13 cellular contexts compared by ENCODE assay signal in the genomic region with DNA sequence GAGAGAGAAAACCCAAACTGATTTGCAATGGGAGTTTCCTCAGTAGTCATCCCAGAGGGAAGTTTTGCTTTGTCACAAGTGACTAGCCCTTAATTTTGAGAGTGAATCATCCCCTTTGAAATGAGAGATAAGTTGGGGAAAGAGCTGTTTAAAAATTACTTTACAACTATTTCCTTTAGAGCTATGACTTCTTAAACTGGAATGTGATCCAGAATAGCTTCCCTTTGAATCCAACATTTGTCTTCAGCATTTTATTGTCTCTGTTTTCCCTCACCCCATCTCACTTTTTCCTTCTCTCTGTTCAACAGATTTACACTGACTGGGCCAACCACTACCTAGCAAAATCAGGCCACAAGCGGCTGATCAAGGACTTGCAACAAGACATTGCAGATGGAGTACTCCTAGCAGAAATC.
DNase-seq lines count a peak whose midpoint lies in the region; FAIRE-seq and TF ChIP-seq lines count a peak whose summit lies in the region.
"Had no signal": no experiment of that assay in that cellular context is flagged by ENCODE, and none has a peak within 500 bp of the region (broad histone marks: within the 10 kb centered on the region; RNA-seq: fewer than 3 reads in every experiment).

No MANE protein-coding gene starts in this region.

- TF ChIP-seq POLR2A in GM12891 (IDR thresholded peaks at IDR 0.05; ENCODE audit: low read depth, low read length) = no peak

- BruUV-seq in A673 (replicated peaks; lab: Mats Ljungman, UMichigan) = no TSS peak

- TF ChIP-seq CTCF in A673 (conservative IDR thresholded peaks at IDR 0.05; ENCODE audit: low read depth, low read length) = no peak

- FAIRE-seq in HTR-8/SVneo (lab: Jason Lieb, UNC) (no peak), GM12891 (lab: Jason Lieb, UNC) (no peak)

- H3K27ac ChIP-seq in A673 (ENCODE audit: low read depth, low read length, poor library complexity, severe bottlenecking) = peak overlapping the region; percentile 64
- H3K27ac ChIP-seq: BLaER1, gastrocnemius medialis, psoas muscle had no signal

- CTCF ChIA-PET in A673 (lab: Charles Lee) = interaction anchor here (1.0 kb wide), 1 partner anchor 15 kb away, joined by 3 read pairs; no protein-coding TSS in a partner anchor

- no peaks in the 10 kb centered on the region for H3K9me3 ChIP-seq in A673 (ENCODE audit: low read depth, low read length, poor library complexity, severe bottlenecking)
- H3K9me3 ChIP-seq: BLaER1, gastrocnemius medialis, psoas muscle had no signal

- peaks cover 44% of the 10 kb centered on the region for H3K4me1 ChIP-seq in A673 (ENCODE audit: insufficient read depth, low read length, poor library complexity, severe bottlenecking)
- H3K4me1 ChIP-seq: psoas muscle had no signal

- peak overlapping the region; percentile 2 for H3K4me3 ChIP-seq in A673 (ENCODE audit: low read depth, low read length, poor library complexity, severe bottlenecking)
- H3K4me3 ChIP-seq: BLaER1, gastrocnemius medialis, psoas muscle had no signal

- H3K36me3 ChIP-seq in A673 (ENCODE audit: insufficient read depth, low read length, poor library complexity, severe bottlenecking) = no peaks in the 10 kb centered on the region
- H3K36me3 ChIP-seq: BLaER1, gastrocnemius medialis had no signal

- H3K27me3 ChIP-seq in A673 (replicated peaks; ENCODE audit: insufficient read depth, low read depth, low read length, poor library complexity) = no peaks in the 10 kb centered on the region
- H3K27me3 ChIP-seq: BLaER1, gastrocnemius medialis had no signal

- peak; percentile 82 for DNase-seq in A673 (ENCODE audit: low spot score)
- DNase-seq in HTR-8/SVneo (ENCODE audit: insufficient read length, low spot score) = peak; percentile 32
- peak; percentile 71 for DNase-seq in astrocyte of the hippocampus (ENCODE audit: low read depth, low spot score)
- peak; percentile 97 for DNase-seq in kidney tubule cell (ENCODE audit: low spot score)
- DNase-seq in stimulated activated CD4-positive, alpha-beta T cell treated with anti-CD3 and anti-CD28 coated beads, Interleukin-4, amount 100 ng/mL, for 4 hours = no peak
- no peak for DNase-seq in GM12891 (ENCODE audit: insufficient read length, low spot score)
- DNase-seq in putamen (ENCODE audit: low spot score) = no peak
- no peak for DNase-seq in DMS53 (lab: John Stamatoyannopoulos, UW)
- DNase-seq: gastrocnemius medialis; NCI-H1105 treated with DMSO at 0.1 percent for 48 hours; psoas muscle; stimulated activated naive CD8-positive, alpha-beta T cell treated with anti-CD3 and anti-CD28 coated beads, Interleukin-15, Interleukin-2, amounts not matched to agents 100 U/mL and 50 U/mL, for 24 hours had no signal

- POLR2A ChIA-PET in A673 (lab: Charles Lee; ENCODE audit: low non-redundant PET) = no interaction called here

- intact Hi-C loops in A673 (cut with micrococcal nuclease; ENCODE audit: unreplicated experiment) = no loop called here

TF ChIP-seq in GM12891, 5 proteins besides CTCF, POLR2A, EP300 and RAD21:
- TF ChIP-seq TAF1 (IDR thresholded peaks at IDR 0.05; ENCODE audit: low read depth, low read length) (no peak), SPI1 (IDR thresholded peaks at IDR 0.05; ENCODE audit: low read depth, low read length) (no peak), POU2F2 (IDR thresholded peaks at IDR 0.05; ENCODE audit: low read depth, low read length) (no peak), PAX5 (IDR thresholded peaks at IDR 0.05; ENCODE audit: insufficient read depth, low read length, severe bottlenecking) (no peak), POLR2AphosphoS5 (IDR thresholded peaks at IDR 0.05; ENCODE audit: low read depth, low read length) (no peak)
TF ChIP-seq in GM12891: peak in this region for 0.

Comparison
In these comparisons a context has a peak if more than half of its experiments do, and no peak if none do; other contexts are left out.
1. DNase-seq: peak in A673 (single experiment), HTR-8/SVneo (single experiment), astrocyte of the hippocampus (single experiment) and kidney tubule cell (single experiment); none in stimulated activated CD4-positive, alpha-beta T cell treated with anti-CD3 and anti-CD28 coated beads, Interleukin-4, amount 100 ng/mL, for 4 hours (0 of 2), GM12891 (single experiment), putamen (single experiment) and DMS53 (single experiment).